In genomic region chr7:156935250-156935649, GRCh38 we compare ENCODE assay signal across 16 cellular contexts. TPM values are rescaled to one million over a fixed set of nuclear protein-coding genes. Genes with fewer than 3 reads are reported as not detected.
DNase-seq lines count a peak whose midpoint lies in the region; ATAC-seq, FAIRE-seq and TF ChIP-seq lines count a peak whose summit lies in the region.
"Had no signal": no experiment of that assay in that cellular context is flagged by ENCODE, and none has a peak within 500 bp of the region (broad histone marks: within the 10 kb centered on the region; RNA-seq: fewer than 3 reads in every experiment).

No MANE protein-coding gene starts in this region.

- DNase-seq in AG10803 (ENCODE audit: low read depth) (peak; percentile 12), HFFc6 (peak; percentile 19), bronchial epithelial cell (ENCODE audit: low read depth) (peak; percentile 30), HepG2 (ENCODE audit: low spot score) (no peak)
- DNase-seq: AML-193, COR-L47, NCI-H187 treated with DMSO at 0.1 percent for 48 hours, NCI-H748 treated with DMSO at 0.1 percent for 48 hours had no signal

- no TSS peak for BruUV-seq in HepG2 (replicated peaks; lab: Mats Ljungman, UMichigan)

- no peak for FAIRE-seq in bronchial epithelial cell (lab: Jason Lieb, UNC)
- FAIRE-seq in HepG2 (lab: Jason Lieb, UNC): no peak

- no peak overlapping the region for H2AFZ ChIP-seq in HepG2 (ENCODE audit: low read length)

- TF ChIP-seq EP300 in HepG2 (IDR thresholded peaks at IDR 0.05; ENCODE audit: low read depth in 2 of 2, low read length in 2 of 2) (no peak), HepG2 (CRISPR knock-in tag; IDR thresholded peaks at IDR 0.05; ENCODE audit: borderline replicate concordance) (no peak)

- in situ Hi-C loops in HepG2 (cut with HindIII; ENCODE audit: extremely low pct_ligation_motif_present, low pct_unique_long_range_greater_than_20kb): no loop called here

- TF ChIP-seq RAD21 in HepG2 (CRISPR knock-in tag; IDR thresholded peaks at IDR 0.05): no peak

- H3K4me3 ChIP-seq in AG10803 (ENCODE audit: low read length) (no peak overlapping the region), bronchial epithelial cell (ENCODE audit: low read depth, low read length) (no peak overlapping the region), HepG2 (replicated peaks in 1 of 3; ENCODE audit: insufficient read depth in 1 of 3, low read depth in 2 of 3, low read length in 3 of 3) (no peak overlapping the region)
- H3K4me3 ChIP-seq: SJSA1 had no signal

- no peaks in the 10 kb centered on the region for H3K9me3 Mint-ChIP-seq in HFFc6

- intact Hi-C loops in HepG2 (cut with micrococcal nuclease; ENCODE audit: unreplicated experiment): no loop called here

- peaks cover 6% of the 10 kb centered on the region for H3K4me1 ChIP-seq in HepG2 (ENCODE audit: insufficient read depth, low read length)
- H3K4me1 ChIP-seq: SJSA1 had no signal

- H3K36me3 ChIP-seq in bronchial epithelial cell (ENCODE audit: control insufficient read depth, insufficient read depth, low read length) (no peaks in the 10 kb centered on the region), HepG2 (replicated peaks in 1 of 2; ENCODE audit: control insufficient read depth in 1 of 2, insufficient read depth in 2 of 2, low read length in 2 of 2) (no peaks in the 10 kb centered on the region)
- H3K36me3 ChIP-seq: SJSA1 had no signal

- H3K4me2 ChIP-seq in HepG2 (ENCODE audit: low read depth, low read length): no peak overlapping the region
- H3K4me2 ChIP-seq: KMS-11 had no signal

- H3K27me3 Mint-ChIP-seq in HFFc6 (ENCODE audit: insufficient read depth): peaks cover 13% of the 10 kb centered on the region; the same call in 1 of the 2 replicates

- peaks cover 7% of the 10 kb centered on the region for H3K4me1 Mint-ChIP-seq in HFFc6 (ENCODE audit: low read depth)

- POLR2A ChIA-PET in HepG2 (lab: Yijun Ruan, JAX): no interaction called here

- no peak for TF ChIP-seq POLR2A in HepG2 (IDR thresholded peaks at IDR 0.05; ENCODE audit: insufficient read depth in 1 of 2, low read depth in 2 of 2, low read length in 2 of 2)

- TF ChIP-seq CTCF in AG10803 (conservative IDR thresholded peaks at IDR 0.05; ENCODE audit: low read length): no peak
- TF ChIP-seq CTCF in HFFc6 (IDR thresholded peaks at IDR 0.05): no peak
- no peak for TF ChIP-seq CTCF in bronchial epithelial cell (IDR thresholded peaks at IDR 0.05; ENCODE audit: insufficient read depth, low read length, severe bottlenecking)
- TF ChIP-seq CTCF in HepG2 (CRISPR knock-in tag; IDR thresholded peaks at IDR 0.05): no peak

- H3K9ac ChIP-seq in HepG2 (ENCODE audit: insufficient read depth, low read depth, low read length): no peak overlapping the region
- H3K9ac ChIP-seq: KMS-11 had no signal

- WGBS in HepG2 (ENCODE audit: low lambda C conversion rate): 40% methylated on average over 5 of the region's 7 CpGs

- no peaks in the 10 kb centered on the region for H3K9me3 ChIP-seq in HepG2 (ENCODE audit: low read length)
- H3K9me3 ChIP-seq: SJSA1 had no signal

- ATAC-seq in HepG2 (peak; percentile 53; the same call in 2 of the 3 replicates), GM19452 (IDR thresholded peaks at IDR 0.05; ENCODE audit: unreplicated experiment) (no peak), HG03045 (IDR thresholded peaks at IDR 0.05; ENCODE audit: unreplicated experiment) (no peak), GM18511 (IDR thresholded peaks at IDR 0.05; ENCODE audit: unreplicated experiment) (no peak), HG02623 (IDR thresholded peaks at IDR 0.05; ENCODE audit: unreplicated experiment) (no peak)
- ATAC-seq: HCT116 had no signal

- H3K27me3 ChIP-seq in bronchial epithelial cell (ENCODE audit: control insufficient read depth, insufficient read depth, low read length) (no peaks in the 10 kb centered on the region), HepG2 (ENCODE audit: control insufficient read depth in 1 of 2, insufficient read depth in 2 of 2, low read length in 2 of 2) (peaks cover 2 to 21% of the 10 kb centered on the region in 2 experiments; a peak in 3 of 5 replicates)

- no peak overlapping the region for H3K27ac ChIP-seq in HepG2 (ENCODE audit: extremely low read length, insufficient read depth, low read length)
- H3K27ac ChIP-seq: KMS-11, RWPE1, SJSA1 had no signal

- no peaks in the 10 kb centered on the region for H3K79me2 ChIP-seq in HepG2 (ENCODE audit: insufficient read depth, low read length)

- no peaks in the 10 kb centered on the region for H3K36me3 Mint-ChIP-seq in HFFc6 (ENCODE audit: low read depth)

- no peaks in the 10 kb centered on the region for H4K20me1 ChIP-seq in HepG2 (ENCODE audit: insufficient read depth, low read length)

- CTCF ChIA-PET in HepG2 (lab: Yijun Ruan, JAX; ENCODE audit: low intra/inter-chr PET ratio, low total read pairs): no interaction called here

- H3K27ac Mint-ChIP-seq in HFFc6: no peak overlapping the region

- H3K4me3 Mint-ChIP-seq in HFFc6: no peak overlapping the region

TF ChIP-seq in HepG2, 621 proteins besides CTCF, POLR2A, EP300 and RAD21 (continues in another document):
- TF ChIP-seq RXRA (CRISPR knock-in tag; IDR thresholded peaks at IDR 0.05) (no peak), ZBTB34 (CRISPR knock-in tag; IDR thresholded peaks at IDR 0.05) (no peak)

RNA-seq across cellular contexts. Expression of gene NOM1, which starts 14.3 kb away (rescaled TPM):
- 10 to 100 TPM; 13.1 to 21.1 (median 14.9) TPM for total RNA-seq in HFFc6 (2021; fragmentation: NEBNext Ultra II Directional; extraction: Animal tissue kit (Norgen Biotek cat#: 25700))
- total RNA-seq in bronchial epithelial cell (13.7 and 17.6 TPM in 2 replicates), HepG2 (2016; rRNA removed; fragmentation: Illumina TruSeq; extraction: Trizol) (17.3 and 26.2 TPM in 2 replicates)
- 19.4 and 19.6 TPM in 2 replicates for total RNA-seq in HepG2 (2016; cell fraction: cytosol; rRNA removed; fragmentation: Illumina TruSeq; extraction: Trizol; ENCODE audit: low read depth)
- 17.8 and 29.8 TPM in 2 replicates for total RNA-seq in HepG2 (2016; cell fraction: insoluble cytoplasmic fraction; rRNA removed; fragmentation: Illumina TruSeq; extraction: Trizol)
- 9.5 and 9.7 TPM in 2 replicates for total RNA-seq in HepG2 (2016; cell fraction: membrane; rRNA removed; fragmentation: Illumina TruSeq; extraction: Trizol)
- total RNA-seq in HepG2 (2016; cell fraction: nucleus; rRNA removed; fragmentation: Illumina TruSeq; extraction: Trizol): 38.8 and 47.6 TPM in 2 replicates
- 14.0 and 14.2 TPM in 2 replicates for polyA plus RNA-seq in HepG2 (2011; rRNA removed)
- polyA plus RNA-seq in HepG2 (2011; cell fraction: cytosol; rRNA removed): 3.9 and 4.6 TPM in 2 replicates
- 31.2 and 37.8 TPM in 2 replicates for polyA plus RNA-seq in HepG2 (2011; cell fraction: nucleus; rRNA removed)
- polyA plus RNA-seq in HepG2 (2012): 12.8 and 13.3 TPM in 2 replicates
- polyA plus RNA-seq in HepG2 (2016; cell fraction: cytosol; fragmentation: Illumina TruSeq; extraction: Trizol; ENCODE audit: low read depth): 0.77 and 1.1 TPM in 2 replicates
- polyA plus RNA-seq in HepG2 (2016; cell fraction: insoluble cytoplasmic fraction; fragmentation: Illumina TruSeq; extraction: Trizol; ENCODE audit: low read depth): 13.4 and 13.7 TPM in 2 replicates
- polyA plus RNA-seq in HepG2 (2016; cell fraction: membrane; fragmentation: Illumina TruSeq; extraction: Trizol; ENCODE audit: low read depth): 2.3 and 2.8 TPM in 2 replicates
- polyA plus RNA-seq in HepG2 (2016; cell fraction: nucleus; fragmentation: Illumina TruSeq; extraction: Trizol; ENCODE audit: insufficient read depth, low read depth): 57.7 and 61.6 TPM in 2 replicates
- polyA minus RNA-seq in HepG2 (2011; rRNA and poly(A)+ RNA removed; ENCODE audit: low replicate concordance): 25.8 and 45.7 TPM in 2 replicates
- polyA minus RNA-seq in HepG2 (2011; cell fraction: cytosol; rRNA and poly(A)+ RNA removed): 5.3 and 6.9 TPM in 2 replicates
- 44.3 and 51.8 TPM in 2 replicates for polyA minus RNA-seq in HepG2 (2011; cell fraction: nucleus; rRNA and poly(A)+ RNA removed)

RNA-seq across cellular contexts. Expression of gene LMBR1, which starts 42.3 kb away (rescaled TPM):
- 10 to 100 TPM; 33.1 to 37.8 (median 36.1) TPM for total RNA-seq in HFFc6 (2021; fragmentation: NEBNext Ultra II Directional; extraction: Animal tissue kit (Norgen Biotek cat#: 25700))
- 73.7 and 79.6 TPM in 2 replicates for total RNA-seq in bronchial epithelial cell
- 30.4 and 39.6 TPM in 2 replicates for total RNA-seq in HepG2 (2016; rRNA removed; fragmentation: Illumina TruSeq; extraction: Trizol)
- 32.2 and 34.5 TPM in 2 replicates for total RNA-seq in HepG2 (2016; cell fraction: cytosol; rRNA removed; fragmentation: Illumina TruSeq; extraction: Trizol; ENCODE audit: low read depth)
- 31.7 and 39.8 TPM in 2 replicates for total RNA-seq in HepG2 (2016; cell fraction: insoluble cytoplasmic fraction; rRNA removed; fragmentation: Illumina TruSeq; extraction: Trizol)
- 35.2 and 35.7 TPM in 2 replicates for total RNA-seq in HepG2 (2016; cell fraction: membrane; rRNA removed; fragmentation: Illumina TruSeq; extraction: Trizol)
- total RNA-seq in HepG2 (2016; cell fraction: nucleus; rRNA removed; fragmentation: Illumina TruSeq; extraction: Trizol): 74.2 and 80.7 TPM in 2 replicates
- 18.7 and 20.9 TPM in 2 replicates for polyA plus RNA-seq in HepG2 (2011; rRNA removed)
- polyA plus RNA-seq in HepG2 (2011; cell fraction: cytosol; rRNA removed): 14.8 and 17.5 TPM in 2 replicates
- polyA plus RNA-seq in HepG2 (2011; cell fraction: nucleus; rRNA removed): 48.7 and 53.2 TPM in 2 replicates
- polyA plus RNA-seq in HepG2 (2012): 16.2 and 18.9 TPM in 2 replicates
- 6.0 and 6.1 TPM in 2 replicates for polyA plus RNA-seq in HepG2 (2016; cell fraction: cytosol; fragmentation: Illumina TruSeq; extraction: Trizol; ENCODE audit: low read depth)
- polyA plus RNA-seq in HepG2 (2016; cell fraction: insoluble cytoplasmic fraction; fragmentation: Illumina TruSeq; extraction: Trizol; ENCODE audit: low read depth): 24.4 and 27.6 TPM in 2 replicates
- 16.2 and 17.5 TPM in 2 replicates for polyA plus RNA-seq in HepG2 (2016; cell fraction: membrane; fragmentation: Illumina TruSeq; extraction: Trizol; ENCODE audit: low read depth)
- polyA plus RNA-seq in HepG2 (2016; cell fraction: nucleus; fragmentation: Illumina TruSeq; extraction: Trizol; ENCODE audit: insufficient read depth, low read depth): 38.6 and 52.3 TPM in 2 replicates
- 52.9 and 78.7 TPM in 2 replicates for polyA minus RNA-seq in HepG2 (2011; rRNA and poly(A)+ RNA removed; ENCODE audit: low replicate concordance)
- polyA minus RNA-seq in HepG2 (2011; cell fraction: cytosol; rRNA and poly(A)+ RNA removed): 24.6 and 26.7 TPM in 2 replicates
- polyA minus RNA-seq in HepG2 (2011; cell fraction: nucleus; rRNA and poly(A)+ RNA removed): 160 and 168 TPM in 2 replicates
